ENCODE assay signal across 14 cellular contexts in genomic region chr16:66936889-66937554, GRCh38. TPM values are rescaled to one million over a fixed set of nuclear protein-coding genes. Genes with fewer than 3 reads are reported as not detected.
DNase-seq lines count a peak whose midpoint lies in the region; ATAC-seq and TF ChIP-seq lines count a peak whose summit lies in the region.
"Had no signal": no experiment of that assay in that cellular context is flagged by ENCODE, and none has a peak within 500 bp of the region (broad histone marks: within the 10 kb centered on the region; RNA-seq: fewer than 3 reads in every experiment).

No MANE protein-coding gene starts in this region.

- intact Hi-C loops in Caco-2 (cut with micrococcal nuclease; ENCODE audit: unreplicated experiment): no loop called here
- intact Hi-C loops in mucosa of descending colon (cut with DNase I, micrococcal nuclease): no loop called here
- intact Hi-C loops in sciatic nerve (cut with DNase I): no loop called here

- no peaks in the 10 kb centered on the region for H3K9me3 Mint-ChIP-seq in Caco-2 (ENCODE audit: unreplicated experiment)
- H3K9me3 Mint-ChIP-seq in activated naive CD8-positive, alpha-beta T cell treated with anti-CD3 and anti-CD28 coated beads for 36 hours: no peaks in the 10 kb centered on the region

- H3K9me3 ChIP-seq in BLaER1 (no peaks in the 10 kb centered on the region), Caco-2 (no peaks in the 10 kb centered on the region), mucosa of descending colon (no peaks in the 10 kb centered on the region)
- H3K9me3 ChIP-seq: HAP-1 had no signal

- peak overlapping the region; percentile 94 for H3K4me3 Mint-ChIP-seq in Caco-2 (ENCODE audit: unreplicated experiment)
- peak overlapping the region; percentile 32 for H3K4me3 Mint-ChIP-seq in activated naive CD8-positive, alpha-beta T cell treated with anti-CD3 and anti-CD28 coated beads for 36 hours

- H3K27me3 Mint-ChIP-seq in Caco-2 (ENCODE audit: insufficient read depth, unreplicated experiment): no peaks in the 10 kb centered on the region
- H3K27me3 Mint-ChIP-seq in activated naive CD8-positive, alpha-beta T cell treated with anti-CD3 and anti-CD28 coated beads for 36 hours: no peaks in the 10 kb centered on the region

- 0 out of 2 replicates have a peak overlapping the region, but pooled peaks have one; percentile 10 for H3K9ac ChIP-seq in BLaER1

- no peak for TF ChIP-seq CTCF in Caco-2 (IDR thresholded peaks at IDR 0.05; ENCODE audit: insufficient read depth in 1 of 2, low read depth in 1 of 2, low read length in 1 of 2, severe bottlenecking in 1 of 2, unreplicated experiment in 1 of 2)
- TF ChIP-seq CTCF in mucosa of descending colon (IDR thresholded peaks at IDR 0.05): no peak
- no peak for TF ChIP-seq CTCF in GM10266 (IDR thresholded peaks at IDR 0.05; ENCODE audit: control insufficient read depth, insufficient read depth, low read depth, missing control alignments)

- no peak overlapping the region for H3K4me3 ChIP-seq in BLaER1
- H3K4me3 ChIP-seq in Caco-2 (ENCODE audit: low read depth, low read length): no peak overlapping the region
- no peak overlapping the region for H3K4me3 ChIP-seq in mucosa of descending colon
- H3K4me3 ChIP-seq: HAP-1 had no signal

- H3K4me2 ChIP-seq in BLaER1: peak overlapping the region; percentile 99

- no peak for DNase-seq in Caco-2
- DNase-seq in activated naive CD8-positive, alpha-beta T cell treated with anti-CD3 and anti-CD28 coated beads for 36 hours: no peak
- no peak for DNase-seq in mucosa of descending colon
- no peak for DNase-seq in NCI-H446 treated with DMSO at 0.1 percent for 48 hours (lab: John Stamatoyannopoulos, UW)
- DNase-seq in stimulated activated CD4-positive, alpha-beta T cell treated with anti-CD3 and anti-CD28 coated beads, Interleukin-2, amount 100 ng/mL, for 48 hours: no peak
- DNase-seq in GM10266 (ENCODE audit: extremely low spot score): no peak
- DNase-seq in sciatic nerve (ENCODE audit: low spot score): no peak
- DNase-seq: foreskin melanocyte, T1000 had no signal

- peaks cover 27% of the 10 kb centered on the region for H3K36me3 Mint-ChIP-seq in Caco-2 (ENCODE audit: insufficient read depth, unreplicated experiment)
- peaks cover 30% of the 10 kb centered on the region for H3K36me3 Mint-ChIP-seq in activated naive CD8-positive, alpha-beta T cell treated with anti-CD3 and anti-CD28 coated beads for 36 hours

- H3K36me3 ChIP-seq in BLaER1: peaks cover 67% of the 10 kb centered on the region
- H3K36me3 ChIP-seq in Caco-2 (ENCODE audit: control insufficient read depth, insufficient read depth, low read length): peaks cover 6% of the 10 kb centered on the region
- peaks cover 14% of the 10 kb centered on the region for H3K36me3 ChIP-seq in mucosa of descending colon (ENCODE audit: low read depth)

- H3K4me1 Mint-ChIP-seq in Caco-2 (ENCODE audit: low read depth, unreplicated experiment): peaks cover 19% of the 10 kb centered on the region
- peaks cover 34% of the 10 kb centered on the region for H3K4me1 Mint-ChIP-seq in activated naive CD8-positive, alpha-beta T cell treated with anti-CD3 and anti-CD28 coated beads for 36 hours

- no peak overlapping the region for H3K27ac Mint-ChIP-seq in Caco-2 (ENCODE audit: unreplicated experiment)
- peak overlapping the region; percentile 14 for H3K27ac Mint-ChIP-seq in activated naive CD8-positive, alpha-beta T cell treated with anti-CD3 and anti-CD28 coated beads for 36 hours

- POLR2A ChIA-PET in Caco-2 (lab: Charles Lee): interaction anchor here (0.6 kb wide), 1 partner anchor 102 kb away, joined by 4 read pairs; no protein-coding TSS in a partner anchor

- H3K4me1 ChIP-seq in BLaER1 (peaks cover 48% of the 10 kb centered on the region), Caco-2 (peaks cover 8% of the 10 kb centered on the region), mucosa of descending colon (ENCODE audit: low read depth) (peaks cover 41% of the 10 kb centered on the region)

- ATAC-seq in mucosa of descending colon (peak; percentile 4), sciatic nerve (no peak)
- ATAC-seq: GM12878 had no signal

- H3K27me3 ChIP-seq in BLaER1 (no peaks in the 10 kb centered on the region), Caco-2 (replicated peaks; ENCODE audit: control insufficient read depth, insufficient read depth, low read length) (no peaks in the 10 kb centered on the region)

- CTCF ChIA-PET in Caco-2 (lab: Charles Lee): interaction anchor here (0.9 kb wide), 1 partner anchor 57 kb away, joined by 3 read pairs; the partner anchor contains the start of gene PDP2

- no peak overlapping the region for H3K27ac ChIP-seq in BLaER1

- no TSS peak for BruUV-seq in Caco-2 (replicated peaks; lab: Mats Ljungman, UMichigan)

- peaks cover 72% of the 10 kb centered on the region for H4K20me1 ChIP-seq in BLaER1

RNA-seq across cellular contexts. Expression of gene CES2, which starts 1.7 kb away (rescaled TPM):
- total RNA-seq in Caco-2 (2022) (45.5 and 48.4 TPM in 2 replicates), mucosa of descending colon (100 to 1,000 TPM; 180 to 566 (median 456) TPM), sciatic nerve (27.8 TPM)
- total RNA-seq in activated naive CD8-positive, alpha-beta T cell treated with anti-CD3 and anti-CD28 coated beads for 36 hours: 10 to 100 TPM; 23.3 to 24.9 TPM

RNA-seq across cellular contexts. Expression of gene CIAO2B, which starts 2.8 kb away (rescaled TPM):
- total RNA-seq in Caco-2 (2022) (117 and 119 TPM in 2 replicates), mucosa of descending colon (10 to 100 TPM; 72.5 to 78.1 (median 76.5) TPM), sciatic nerve (69.7 TPM)
- 100 to 1,000 TPM; 152 to 153 TPM for total RNA-seq in activated naive CD8-positive, alpha-beta T cell treated with anti-CD3 and anti-CD28 coated beads for 36 hours

RNA-seq across cellular contexts. Expression of gene RRAD, which starts 11.7 kb away (rescaled TPM):
- total RNA-seq in Caco-2 (2022) (0.53 and 1.1 TPM in 2 replicates), mucosa of descending colon (10 to 100 TPM in 1 of 3 donors, 1 to 10 TPM in 2; 1.3 to 11.6 (median 1.3) TPM), sciatic nerve (6.2 TPM)
- total RNA-seq in activated naive CD8-positive, alpha-beta T cell treated with anti-CD3 and anti-CD28 coated beads for 36 hours: under 1 TPM; 0.20 to 0.33 TPM

RNA-seq across cellular contexts. Expression of gene CDH16, which starts 18.3 kb away (rescaled TPM):
- 0.48 and 0.81 TPM in 2 replicates for total RNA-seq in Caco-2 (2022)
- total RNA-seq in activated naive CD8-positive, alpha-beta T cell treated with anti-CD3 and anti-CD28 coated beads for 36 hours: not detected
- under 1 TPM; 0.13 to 0.78 (median 0.72) TPM for total RNA-seq in mucosa of descending colon
- not detected for total RNA-seq in sciatic nerve
- total RNA-seq: GM12878, lung microvascular endothelial cell, smooth muscle cell had no signal

RNA-seq across cellular contexts. Expression of gene CES3, which starts 24.0 kb away (rescaled TPM):
- 0.79 and 0.95 TPM in 2 replicates for total RNA-seq in Caco-2 (2022)
- total RNA-seq in activated naive CD8-positive, alpha-beta T cell treated with anti-CD3 and anti-CD28 coated beads for 36 hours: under 1 TPM; 0.43 to 0.80 TPM
- 100 to 1,000 TPM in 2 of 3 donors, 10 to 100 TPM in 1; 86.5 to 264 (median 199) TPM for total RNA-seq in mucosa of descending colon
- total RNA-seq in sciatic nerve: 0.71 TPM
- total RNA-seq: lung microvascular endothelial cell, smooth muscle cell had no signal
